ENCODE assay signal across 1 cellular context in the genomic region with DNA sequence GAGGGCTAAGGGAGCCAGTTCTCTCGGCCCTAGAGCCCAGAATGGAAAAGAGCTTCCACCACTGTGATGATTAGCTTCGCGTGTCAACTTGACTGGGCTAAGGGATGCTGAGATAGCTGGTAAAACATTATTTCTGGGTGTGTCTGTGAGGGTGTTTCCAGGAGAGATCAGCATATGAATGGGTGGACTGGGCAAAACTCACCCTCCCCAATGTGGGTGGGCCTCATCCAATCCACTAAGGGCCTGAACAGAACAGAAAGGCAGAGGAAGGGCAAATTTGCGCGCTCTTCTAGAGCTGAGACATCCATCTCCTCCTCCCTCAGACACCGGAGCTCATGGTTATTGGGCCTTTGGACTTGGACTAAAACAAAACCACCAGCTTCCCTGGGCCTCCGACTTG.
TF ChIP-seq lines count a peak whose summit lies in the region.

No MANE protein-coding gene starts in this region.

TF ChIP-seq in GM23338, 12 proteins besides CTCF, POLR2A, EP300 and RAD21 (continued from another document):
- TF ChIP-seq, protein P1, sequence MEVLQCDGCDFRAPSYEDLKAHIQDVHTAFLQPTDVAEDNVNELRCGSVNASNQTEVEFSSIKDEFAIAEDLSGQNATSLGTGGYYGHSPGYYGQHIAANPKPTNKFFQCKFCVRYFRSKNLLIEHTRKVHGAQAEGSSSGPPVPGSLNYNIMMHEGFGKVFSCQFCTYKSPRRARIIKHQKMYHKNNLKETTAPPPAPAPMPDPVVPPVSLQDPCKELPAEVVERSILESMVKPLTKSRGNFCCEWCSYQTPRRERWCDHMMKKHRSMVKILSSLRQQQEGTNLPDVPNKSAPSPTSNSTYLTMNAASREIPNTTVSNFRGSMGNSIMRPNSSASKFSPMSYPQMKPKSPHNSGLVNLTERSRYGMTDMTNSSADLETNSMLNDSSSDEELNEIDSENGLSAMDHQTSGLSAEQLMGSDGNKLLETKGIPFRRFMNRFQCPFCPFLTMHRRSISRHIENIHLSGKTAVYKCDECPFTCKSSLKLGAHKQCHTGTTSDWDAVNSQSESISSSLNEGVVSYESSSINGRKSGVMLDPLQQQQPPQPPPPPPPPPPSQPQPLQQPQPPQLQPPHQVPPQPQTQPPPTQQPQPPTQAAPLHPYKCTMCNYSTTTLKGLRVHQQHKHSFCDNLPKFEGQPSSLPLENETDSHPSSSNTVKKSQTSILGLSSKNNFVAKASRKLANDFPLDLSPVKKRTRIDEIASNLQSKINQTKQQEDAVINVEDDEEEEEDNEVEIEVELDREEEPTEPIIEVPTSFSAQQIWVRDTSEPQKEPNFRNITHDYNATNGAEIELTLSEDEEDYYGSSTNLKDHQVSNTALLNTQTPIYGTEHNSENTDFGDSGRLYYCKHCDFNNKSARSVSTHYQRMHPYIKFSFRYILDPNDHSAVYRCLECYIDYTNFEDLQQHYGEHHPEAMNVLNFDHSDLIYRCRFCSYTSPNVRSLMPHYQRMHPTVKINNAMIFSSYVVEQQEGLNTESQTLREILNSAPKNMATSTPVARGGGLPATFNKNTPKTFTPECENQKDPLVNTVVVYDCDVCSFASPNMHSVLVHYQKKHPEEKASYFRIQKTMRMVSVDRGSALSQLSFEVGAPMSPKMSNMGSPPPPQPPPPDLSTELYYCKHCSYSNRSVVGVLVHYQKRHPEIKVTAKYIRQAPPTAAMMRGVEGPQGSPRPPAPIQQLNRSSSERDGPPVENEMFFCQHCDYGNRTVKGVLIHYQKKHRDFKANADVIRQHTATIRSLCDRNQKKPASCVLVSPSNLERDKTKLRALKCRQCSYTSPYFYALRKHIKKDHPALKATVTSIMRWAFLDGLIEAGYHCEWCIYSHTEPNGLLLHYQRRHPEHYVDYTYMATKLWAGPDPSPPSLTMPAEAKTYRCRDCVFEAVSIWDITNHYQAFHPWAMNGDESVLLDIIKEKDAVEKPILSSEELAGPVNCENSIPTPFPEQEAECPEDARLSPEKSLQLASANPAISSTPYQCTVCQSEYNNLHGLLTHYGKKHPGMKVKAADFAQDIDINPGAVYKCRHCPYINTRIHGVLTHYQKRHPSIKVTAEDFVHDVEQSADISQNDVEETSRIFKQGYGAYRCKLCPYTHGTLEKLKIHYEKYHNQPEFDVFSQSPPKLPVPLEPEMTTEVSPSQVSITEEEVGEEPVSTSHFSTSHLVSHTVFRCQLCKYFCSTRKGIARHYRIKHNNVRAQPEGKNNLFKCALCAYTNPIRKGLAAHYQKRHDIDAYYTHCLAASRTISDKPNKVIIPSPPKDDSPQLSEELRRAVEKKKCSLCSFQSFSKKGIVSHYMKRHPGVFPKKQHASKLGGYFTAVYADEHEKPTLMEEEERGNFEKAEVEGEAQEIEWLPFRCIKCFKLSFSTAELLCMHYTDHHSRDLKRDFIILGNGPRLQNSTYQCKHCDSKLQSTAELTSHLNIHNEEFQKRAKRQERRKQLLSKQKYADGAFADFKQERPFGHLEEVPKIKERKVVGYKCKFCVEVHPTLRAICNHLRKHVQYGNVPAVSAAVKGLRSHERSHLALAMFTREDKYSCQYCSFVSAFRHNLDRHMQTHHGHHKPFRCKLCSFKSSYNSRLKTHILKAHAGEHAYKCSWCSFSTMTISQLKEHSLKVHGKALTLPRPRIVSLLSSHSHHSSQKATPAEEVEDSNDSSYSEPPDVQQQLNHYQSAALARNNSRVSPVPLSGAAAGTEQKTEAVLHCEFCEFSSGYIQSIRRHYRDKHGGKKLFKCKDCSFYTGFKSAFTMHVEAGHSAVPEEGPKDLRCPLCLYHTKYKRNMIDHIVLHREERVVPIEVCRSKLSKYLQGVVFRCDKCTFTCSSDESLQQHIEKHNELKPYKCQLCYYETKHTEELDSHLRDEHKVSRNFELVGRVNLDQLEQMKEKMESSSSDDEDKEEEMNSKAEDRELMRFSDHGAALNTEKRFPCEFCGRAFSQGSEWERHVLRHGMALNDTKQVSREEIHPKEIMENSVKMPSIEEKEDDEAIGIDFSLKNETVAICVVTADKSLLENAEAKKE (CRISPR knock-in tag; IDR thresholded peaks at IDR 0.05) = no peak
- no peak for TF ChIP-seq NANOG (IDR thresholded peaks at IDR 0.05; ENCODE audit: borderline replicate concordance)
- TF ChIP-seq EZH2 (IDR thresholded peaks at IDR 0.05; ENCODE audit: low read depth, unreplicated experiment) = no peak
- no peak for TF ChIP-seq ZNF114 (CRISPR knock-in tag; IDR thresholded peaks at IDR 0.05)
- TF ChIP-seq, protein P2, sequence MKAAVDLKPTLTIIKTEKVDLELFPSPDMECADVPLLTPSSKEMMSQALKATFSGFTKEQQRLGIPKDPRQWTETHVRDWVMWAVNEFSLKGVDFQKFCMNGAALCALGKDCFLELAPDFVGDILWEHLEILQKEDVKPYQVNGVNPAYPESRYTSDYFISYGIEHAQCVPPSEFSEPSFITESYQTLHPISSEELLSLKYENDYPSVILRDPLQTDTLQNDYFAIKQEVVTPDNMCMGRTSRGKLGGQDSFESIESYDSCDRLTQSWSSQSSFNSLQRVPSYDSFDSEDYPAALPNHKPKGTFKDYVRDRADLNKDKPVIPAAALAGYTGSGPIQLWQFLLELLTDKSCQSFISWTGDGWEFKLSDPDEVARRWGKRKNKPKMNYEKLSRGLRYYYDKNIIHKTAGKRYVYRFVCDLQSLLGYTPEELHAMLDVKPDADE (IDR thresholded peaks at IDR 0.05) = no peak
- no peak for TF ChIP-seq ZNF331 (CRISPR knock-in tag; IDR thresholded peaks at IDR 0.05; ENCODE audit: low read depth)
- no peak for TF ChIP-seq POLR2AphosphoS5 (IDR thresholded peaks at IDR 0.05; ENCODE audit: low read depth)
- TF ChIP-seq STAT1 (IDR thresholded peaks at IDR 0.05; ENCODE audit: unreplicated experiment) = no peak
- TF ChIP-seq, protein P3, sequence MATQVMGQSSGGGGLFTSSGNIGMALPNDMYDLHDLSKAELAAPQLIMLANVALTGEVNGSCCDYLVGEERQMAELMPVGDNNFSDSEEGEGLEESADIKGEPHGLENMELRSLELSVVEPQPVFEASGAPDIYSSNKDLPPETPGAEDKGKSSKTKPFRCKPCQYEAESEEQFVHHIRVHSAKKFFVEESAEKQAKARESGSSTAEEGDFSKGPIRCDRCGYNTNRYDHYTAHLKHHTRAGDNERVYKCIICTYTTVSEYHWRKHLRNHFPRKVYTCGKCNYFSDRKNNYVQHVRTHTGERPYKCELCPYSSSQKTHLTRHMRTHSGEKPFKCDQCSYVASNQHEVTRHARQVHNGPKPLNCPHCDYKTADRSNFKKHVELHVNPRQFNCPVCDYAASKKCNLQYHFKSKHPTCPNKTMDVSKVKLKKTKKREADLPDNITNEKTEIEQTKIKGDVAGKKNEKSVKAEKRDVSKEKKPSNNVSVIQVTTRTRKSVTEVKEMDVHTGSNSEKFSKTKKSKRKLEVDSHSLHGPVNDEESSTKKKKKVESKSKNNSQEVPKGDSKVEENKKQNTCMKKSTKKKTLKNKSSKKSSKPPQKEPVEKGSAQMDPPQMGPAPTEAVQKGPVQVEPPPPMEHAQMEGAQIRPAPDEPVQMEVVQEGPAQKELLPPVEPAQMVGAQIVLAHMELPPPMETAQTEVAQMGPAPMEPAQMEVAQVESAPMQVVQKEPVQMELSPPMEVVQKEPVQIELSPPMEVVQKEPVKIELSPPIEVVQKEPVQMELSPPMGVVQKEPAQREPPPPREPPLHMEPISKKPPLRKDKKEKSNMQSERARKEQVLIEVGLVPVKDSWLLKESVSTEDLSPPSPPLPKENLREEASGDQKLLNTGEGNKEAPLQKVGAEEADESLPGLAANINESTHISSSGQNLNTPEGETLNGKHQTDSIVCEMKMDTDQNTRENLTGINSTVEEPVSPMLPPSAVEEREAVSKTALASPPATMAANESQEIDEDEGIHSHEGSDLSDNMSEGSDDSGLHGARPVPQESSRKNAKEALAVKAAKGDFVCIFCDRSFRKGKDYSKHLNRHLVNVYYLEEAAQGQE (IDR thresholded peaks at IDR 0.05; ENCODE audit: unreplicated experiment) = no peak
TF ChIP-seq in GM23338: peak in this region for 0.
